In the genomic region with DNA sequence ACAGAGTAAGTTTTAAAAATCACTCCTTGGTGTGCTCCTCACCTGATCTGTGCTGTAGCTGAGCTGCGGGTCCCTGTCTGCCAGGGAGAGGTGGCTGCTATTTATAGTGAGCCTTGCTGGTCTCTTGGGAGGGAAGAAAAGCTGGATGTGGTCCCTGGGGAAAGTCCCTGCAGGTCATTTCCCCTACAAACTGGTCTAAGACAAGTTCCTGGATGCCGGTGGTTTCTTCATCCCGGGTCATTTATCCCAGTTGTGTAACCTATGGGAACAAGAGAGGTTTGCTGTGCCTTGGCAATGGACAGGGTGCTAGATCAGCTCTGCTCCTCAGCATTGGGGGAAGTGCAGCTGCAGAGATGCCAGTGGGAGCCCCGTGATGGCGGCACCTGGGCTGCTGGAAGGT, we compare ENCODE assay signal across 1 cellular context.
TF ChIP-seq lines count a peak whose summit lies in the region.

A gene (minus strand): TSS at position 108 of the 400 bp plus-strand sequence. CDS start 657 bp downstream, outside the sequence.

TF ChIP-seq in HepG2, 621 proteins besides CTCF, POLR2A, EP300 and RAD21:
- TF ChIP-seq BHLHE40 (IDR thresholded peaks at IDR 0.05; ENCODE audit: low read length), result no peak
- no peak for TF ChIP-seq ZKSCAN8 (CRISPR knock-in tag; IDR thresholded peaks at IDR 0.05; ENCODE audit: borderline replicate concordance)
- no peak for TF ChIP-seq ZNF614 (CRISPR knock-in tag; IDR thresholded peaks at IDR 0.05; ENCODE audit: borderline replicate concordance)
- no peak for TF ChIP-seq ZNF230 (CRISPR knock-in tag; IDR thresholded peaks at IDR 0.05)
- TF ChIP-seq ZNF251 (CRISPR knock-in tag; IDR thresholded peaks at IDR 0.05), result no peak
- no peak for TF ChIP-seq SMC3 (IDR thresholded peaks at IDR 0.05; ENCODE audit: low read length)
- no peak for TF ChIP-seq NKX3-1 (CRISPR knock-in tag; IDR thresholded peaks at IDR 0.05)
- TF ChIP-seq, protein P1, sequence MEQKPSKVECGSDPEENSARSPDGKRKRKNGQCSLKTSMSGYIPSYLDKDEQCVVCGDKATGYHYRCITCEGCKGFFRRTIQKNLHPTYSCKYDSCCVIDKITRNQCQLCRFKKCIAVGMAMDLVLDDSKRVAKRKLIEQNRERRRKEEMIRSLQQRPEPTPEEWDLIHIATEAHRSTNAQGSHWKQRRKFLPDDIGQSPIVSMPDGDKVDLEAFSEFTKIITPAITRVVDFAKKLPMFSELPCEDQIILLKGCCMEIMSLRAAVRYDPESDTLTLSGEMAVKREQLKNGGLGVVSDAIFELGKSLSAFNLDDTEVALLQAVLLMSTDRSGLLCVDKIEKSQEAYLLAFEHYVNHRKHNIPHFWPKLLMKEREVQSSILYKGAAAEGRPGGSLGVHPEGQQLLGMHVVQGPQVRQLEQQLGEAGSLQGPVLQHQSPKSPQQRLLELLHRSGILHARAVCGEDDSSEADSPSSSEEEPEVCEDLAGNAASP (CRISPR knock-in tag; IDR thresholded peaks at IDR 0.05; ENCODE audit: borderline replicate concordance), result no peak
- no peak for TF ChIP-seq ZNF160 (CRISPR knock-in tag; IDR thresholded peaks at IDR 0.05)
- no peak for TF ChIP-seq ZNF326 (CRISPR knock-in tag; IDR thresholded peaks at IDR 0.05; ENCODE audit: borderline replicate concordance)
- no peak for TF ChIP-seq ZNF720 (CRISPR knock-in tag; IDR thresholded peaks at IDR 0.05)
- TF ChIP-seq MZF1 (CRISPR knock-in tag; IDR thresholded peaks at IDR 0.05; ENCODE audit: borderline replicate concordance), result no peak
- TF ChIP-seq RORA (CRISPR knock-in tag; IDR thresholded peaks at IDR 0.05), result no peak
- TF ChIP-seq ZNF292 (CRISPR knock-in tag; IDR thresholded peaks at IDR 0.05; ENCODE audit: borderline replicate concordance, low read depth), result no peak
- TF ChIP-seq ZNF350 (CRISPR knock-in tag; IDR thresholded peaks at IDR 0.05; ENCODE audit: borderline replicate concordance, low read depth), result no peak
- no peak for TF ChIP-seq TEAD2 (CRISPR knock-in tag; IDR thresholded peaks at IDR 0.05)
- TF ChIP-seq ISX (CRISPR knock-in tag; conservative IDR thresholded peaks at IDR 0.05), result no peak
- no peak for TF ChIP-seq IRX3 (CRISPR knock-in tag; IDR thresholded peaks at IDR 0.05; ENCODE audit: borderline replicate concordance, low read depth)
